14 cellular contexts compared by ENCODE assay signal in genomic region chr2:208356420-208356819, GRCh38. TPM values are rescaled to one million over a fixed set of nuclear protein-coding genes. Genes with fewer than 3 reads are reported as not detected.
DNase-seq lines count a peak whose midpoint lies in the region; TF ChIP-seq lines count a peak whose summit lies in the region.
"Not testable (repeated sequence)": the region's sequence is repeated elsewhere in the genome, so short reads cannot be mapped to it uniquely, and the experiment has no call there.
"Had no signal": no experiment of that assay in that cellular context is flagged by ENCODE, and none has a peak within 500 bp of the region (broad histone marks: within the 10 kb centered on the region; RNA-seq: fewer than 3 reads in every experiment).

No MANE protein-coding gene starts in this region.

- H3F3A ChIP-seq in neural progenitor cell (ENCODE audit: low read depth) = not testable (repeated sequence)

- peaks cover 35% of the 10 kb centered on the region for H3K36me3 ChIP-seq in CD4-positive, alpha-beta memory T cell (ENCODE audit: insufficient read depth, low read length)
- H3K36me3 ChIP-seq in SJSA1 = peaks cover 44% of the 10 kb centered on the region
- peaks cover 44% of the 10 kb centered on the region for H3K36me3 ChIP-seq in adipocyte (ENCODE audit: control insufficient read depth, insufficient read depth, low read length, severe bottlenecking)
- H3K36me3 ChIP-seq in esophagus muscularis mucosa = peaks cover 22 to 53% (median 47%) of the 10 kb centered on the region in 4 donors
- peaks cover 24% of the 10 kb centered on the region for H3K36me3 ChIP-seq in neural progenitor cell

- not testable (repeated sequence) for H3K4me1 Mint-ChIP-seq in CD4-positive, alpha-beta memory T cell; neural progenitor cell; stimulated activated naive CD8-positive, alpha-beta T cell treated with anti-CD3 and anti-CD28 coated beads, Interleukin-15, Interleukin-2, amounts not matched to agents 100 ng/mL and 50 ng/mL, for 24 hours (ENCODE audit: low read depth)

- not testable (repeated sequence) for H3K4me3 Mint-ChIP-seq in CD4-positive, alpha-beta memory T cell; stimulated activated naive CD8-positive, alpha-beta T cell treated with anti-CD3 and anti-CD28 coated beads, Interleukin-15, Interleukin-2, amounts not matched to agents 100 ng/mL and 50 ng/mL, for 24 hours
- peak overlapping the region; percentile 24 for H3K4me3 Mint-ChIP-seq in neural progenitor cell

- not testable (repeated sequence) for H3K9me3 ChIP-seq in CD4-positive, alpha-beta memory T cell (ENCODE audit: control insufficient read depth in 1 of 2, low read length in 2 of 2); SJSA1 (replicated peaks); adipocyte (ENCODE audit: control insufficient read depth, low read length); esophagus muscularis mucosa; neural progenitor cell (ENCODE audit: low read depth)

- H3K4me3 ChIP-seq in CD4-positive, alpha-beta memory T cell (ENCODE audit: low read length in 2 of 2); SJSA1; adipocyte (ENCODE audit: low read length); neural progenitor cell: not testable (repeated sequence)
- peak overlapping the region in 1 of 4 donors; percentile 14 for H3K4me3 ChIP-seq in esophagus muscularis mucosa

- DNase-seq in CD4-positive, alpha-beta memory T cell; SJSA1 (ENCODE audit: low read depth in 1 of 2, low spot score in 2 of 2); adipocyte (ENCODE audit: low read depth); esophagus muscularis mucosa (ENCODE audit: extremely low spot score); neural progenitor cell (ENCODE audit: low spot score): not testable (repeated sequence)
- peak; percentile 47 for DNase-seq in kidney glomerular epithelial cell (lab: John Stamatoyannopoulos, UW)

- not testable (repeated sequence) for H2AFZ ChIP-seq in neural progenitor cell (replicated peaks)

- TF ChIP-seq EP300 in esophagus muscularis mucosa (IDR thresholded peaks at IDR 0.05) = not testable (repeated sequence)

- H3K4me2 ChIP-seq in neural progenitor cell = not testable (repeated sequence)

- H3K79me2 ChIP-seq in neural progenitor cell (ENCODE audit: low read depth) = not testable (repeated sequence)

- 60% methylated on average over 2 of the region's 3 CpGs for WGBS in esophagus muscularis mucosa

- peaks cover 49 to 59% of the 10 kb centered on the region in 2 donors for H3K36me3 Mint-ChIP-seq in CD4-positive, alpha-beta memory T cell
- H3K36me3 Mint-ChIP-seq in neural progenitor cell = peaks cover 45% of the 10 kb centered on the region
- H3K36me3 Mint-ChIP-seq in stimulated activated naive CD8-positive, alpha-beta T cell treated with anti-CD3 and anti-CD28 coated beads, Interleukin-15, Interleukin-2, amounts not matched to agents 100 ng/mL and 50 ng/mL, for 24 hours (ENCODE audit: low read depth) = peaks cover 64% of the 10 kb centered on the region

- TF ChIP-seq POLR2A in esophagus muscularis mucosa (IDR thresholded peaks at IDR 0.05; ENCODE audit: low read depth) = not testable (repeated sequence)

- H3K9ac ChIP-seq in adipocyte (ENCODE audit: low read length) = peak overlapping the region; percentile 73
- H3K9ac ChIP-seq in neural progenitor cell = not testable (repeated sequence)

- intact Hi-C loops in CD4-positive, alpha-beta memory T cell (cut with micrococcal nuclease); esophagus muscularis mucosa (cut with DNase I): not testable (repeated sequence)

- not testable (repeated sequence) for H3K9me3 Mint-ChIP-seq in CD4-positive, alpha-beta memory T cell; neural progenitor cell; stimulated activated naive CD8-positive, alpha-beta T cell treated with anti-CD3 and anti-CD28 coated beads, Interleukin-15, Interleukin-2, amounts not matched to agents 100 ng/mL and 50 ng/mL, for 24 hours

- CTCF ChIA-PET in CD4-positive, alpha-beta memory T cell (lab: Charles Lee; ENCODE audit: partially characterized antibody) = not testable (repeated sequence)

- TF ChIP-seq CTCF in esophagus muscularis mucosa (IDR thresholded peaks at IDR 0.05); neural progenitor cell (IDR thresholded peaks at IDR 0.05): not testable (repeated sequence)

- not testable (repeated sequence) for H4K20me1 ChIP-seq in neural progenitor cell (ENCODE audit: low read depth)

- H3K27me3 Mint-ChIP-seq in CD4-positive, alpha-beta memory T cell; neural progenitor cell (ENCODE audit: insufficient read depth, low read depth); stimulated activated naive CD8-positive, alpha-beta T cell treated with anti-CD3 and anti-CD28 coated beads, Interleukin-15, Interleukin-2, amounts not matched to agents 100 ng/mL and 50 ng/mL, for 24 hours: not testable (repeated sequence)

- peak overlapping the region in 4 of 7 donors; percentile 24 to 67 (median 50) for H3K27ac Mint-ChIP-seq in CD4-positive, alpha-beta memory T cell
- not testable (repeated sequence) for H3K27ac Mint-ChIP-seq in neural progenitor cell
- H3K27ac Mint-ChIP-seq in stimulated activated naive CD8-positive, alpha-beta T cell treated with anti-CD3 and anti-CD28 coated beads, Interleukin-15, Interleukin-2, amounts not matched to agents 100 ng/mL and 50 ng/mL, for 24 hours = peak overlapping the region; percentile 55

- not testable (repeated sequence) for H3K27me3 ChIP-seq in CD4-positive, alpha-beta memory T cell (ENCODE audit: insufficient read depth, low read length); SJSA1 (replicated peaks); adipocyte (replicated peaks; ENCODE audit: control insufficient read depth, insufficient read depth, low read length); esophagus muscularis mucosa; neural progenitor cell

- H3K4me1 ChIP-seq in CD4-positive, alpha-beta memory T cell (ENCODE audit: insufficient read depth, low read length); neural progenitor cell: not testable (repeated sequence)
- H3K4me1 ChIP-seq in SJSA1 (replicated peaks) = peaks cover 19% of the 10 kb centered on the region
- H3K4me1 ChIP-seq in adipocyte (ENCODE audit: control insufficient read depth, insufficient read depth, low read length) = peaks cover 50% of the 10 kb centered on the region
- peaks cover 0 to 20% (median 13%) of the 10 kb centered on the region in 4 donors for H3K4me1 ChIP-seq in esophagus muscularis mucosa

- H3K27ac ChIP-seq in CD4-positive, alpha-beta memory T cell (ENCODE audit: low read depth, low read length); neural progenitor cell: not testable (repeated sequence)
- peak overlapping the region; percentile 17; the same call in 1 of the 2 replicates for H3K27ac ChIP-seq in SJSA1
- H3K27ac ChIP-seq in esophagus muscularis mucosa (replicated peaks in 1 of 4) = peak overlapping the region in 3 of 4 donors; percentile 6 to 49 (median 15)

- POLR2A ChIA-PET in CD4-positive, alpha-beta memory T cell (lab: Charles Lee; ENCODE audit: partially characterized antibody) = not testable (repeated sequence)

RNA-seq across cellular contexts. Expression of gene PTH2R, which starts 50.2 kb away (rescaled TPM):
- total RNA-seq in CD4-positive, alpha-beta memory T cell = under 1 TPM in 1 of 2 experiments, not detected in 1; 0.17 TPM
- polyA plus RNA-seq in CD4-positive, alpha-beta memory T cell = not detected
- total RNA-seq in SJSA1 (2014; rRNA removed; shearing (Covaris generic)) = not detected in 2 replicates
- total RNA-seq in esophagus muscularis mucosa (under 1 TPM in 1 of 4 donors, not detected in 3; 0.17 TPM), neural progenitor cell (ENCODE audit: low replicate concordance) (not detected in 2 replicates)
- total RNA-seq: Calu3, HFFc6, HT1080, LHCN-M2, Peyer's patch had no signal
- polyA plus RNA-seq: AG04450, HepG2 had no signal
